ENCODE assay signal across 20 cellular contexts in the genomic region with DNA sequence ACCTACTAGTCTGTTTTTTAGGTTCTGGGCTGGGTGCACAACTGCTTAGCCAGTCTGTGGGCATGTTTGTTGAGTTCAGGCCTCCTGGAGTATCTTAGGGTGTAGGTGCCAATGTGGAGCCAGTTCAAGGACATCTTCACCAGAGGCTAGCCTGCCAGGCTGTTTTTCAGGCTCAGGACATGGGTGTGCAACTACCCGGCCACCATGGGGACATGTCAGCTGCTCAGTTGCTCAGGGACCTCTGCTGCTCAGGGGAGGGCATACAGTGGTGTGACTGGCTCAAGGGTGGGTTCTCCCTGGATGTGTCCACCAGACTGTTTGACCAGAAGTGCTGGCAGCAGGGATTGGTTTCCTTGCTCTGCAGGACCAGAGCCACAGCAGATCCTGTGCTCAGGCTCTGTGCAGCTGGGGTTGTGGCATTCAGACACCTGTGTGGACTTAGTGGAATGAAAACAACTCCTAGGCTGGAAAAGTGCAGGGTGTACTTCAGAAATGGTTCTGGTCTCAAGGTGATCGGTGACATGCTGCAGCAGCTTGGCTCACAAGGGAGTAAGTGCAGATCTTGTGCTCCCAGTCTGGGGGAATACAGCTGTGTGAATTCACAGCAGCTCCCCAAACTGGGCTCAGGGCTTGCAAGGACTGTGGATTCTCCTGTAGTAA. TPM values are rescaled to one million over a fixed set of nuclear protein-coding genes. Genes with fewer than 3 reads are reported as not detected.
A peak's percentile ranks its signal among the peaks of the same experiment; 100 is the strongest.
DNase-seq lines count a peak whose midpoint lies in the region; ATAC-seq, FAIRE-seq and TF ChIP-seq lines count a peak whose summit lies in the region.
"Had no signal": no experiment of that assay in that cellular context is flagged by ENCODE, and none has a peak within 500 bp of the region (broad histone marks: within the 10 kb centered on the region; RNA-seq: fewer than 3 reads in every experiment).

No MANE protein-coding gene starts in this region.

- H3K4ac ChIP-seq in IMR-90 (ENCODE audit: low read depth, low read length) = no peak overlapping the region

- peak; percentile 6 for FAIRE-seq in H54 (lab: Jason Lieb, UNC)
- FAIRE-seq: A204.1, G401.6, GM12891, K562 had no signal

- H3K4me2 ChIP-seq in IMR-90 (ENCODE audit: low read depth, low read length) = no peak overlapping the region

- H2AK9ac ChIP-seq in IMR-90 (replicated peaks; ENCODE audit: low read depth, low read length, poor library complexity) = no peak overlapping the region

- no peak for TF ChIP-seq CTCF in IMR-90 (conservative IDR thresholded peaks at IDR 0.05; ENCODE audit: low read depth, low read length)
- no peak for TF ChIP-seq CTCF in endodermal cell (conservative IDR thresholded peaks at IDR 0.05)

- no peak overlapping the region for H3K56ac ChIP-seq in IMR-90 (ENCODE audit: extremely low read depth, insufficient read depth, low read length)

- peak overlapping the region; percentile 66 for H2AFZ ChIP-seq in IMR-90 (replicated peaks; ENCODE audit: low read length, poor library complexity)

- dilution Hi-C loops in IMR-90 (cut with HindIII; ENCODE audit: low sequenced_read_pairs, unreplicated experiment) = no loop called here

- in situ Hi-C loops in IMR-90 (cut with MboI; ENCODE audit: low sequenced_read_pairs) = no loop called here

- H4K5ac ChIP-seq in IMR-90 (ENCODE audit: low read depth, low read length) = no peak overlapping the region

- no peaks in the 10 kb centered on the region for H3K4me1 ChIP-seq in IMR-90 (ENCODE audit: control insufficient read depth, insufficient read depth, low read length)
- H3K4me1 ChIP-seq in endodermal cell (ENCODE audit: control insufficient read depth, insufficient read depth, low read length) = no peaks in the 10 kb centered on the region

- peak overlapping the region; percentile 40 for H3K27ac Mint-ChIP-seq in endodermal cell
- H3K27ac Mint-ChIP-seq in stimulated activated memory B cell treated with anti-CD40 and anti-IgM and Interleukin-4, amounts not matched to agents 10 μg/mL and 1 μg/mL and 100 μg/mL, for 72 hours = no peak overlapping the region
- H3K27ac Mint-ChIP-seq: B cell; CD4-positive, alpha-beta T cell had no signal

- no peak overlapping the region for H3K4me3 ChIP-seq in IMR-90 (ENCODE audit: insufficient read depth, low read depth, low read length)
- no peak overlapping the region for H3K4me3 ChIP-seq in endodermal cell (ENCODE audit: low read length)
- H3K4me3 ChIP-seq: K562 had no signal

- H3K36me3 Mint-ChIP-seq in endodermal cell (ENCODE audit: low read depth) = no peaks in the 10 kb centered on the region
- peaks cover 51% of the 10 kb centered on the region for H3K36me3 Mint-ChIP-seq in stimulated activated memory B cell treated with anti-CD40 and anti-IgM and Interleukin-4, amounts not matched to agents 10 μg/mL and 1 μg/mL and 100 μg/mL, for 72 hours

- peaks cover 6% of the 10 kb centered on the region for H3K4me1 Mint-ChIP-seq in endodermal cell
- H3K4me1 Mint-ChIP-seq in stimulated activated memory B cell treated with anti-CD40 and anti-IgM and Interleukin-4, amounts not matched to agents 10 μg/mL and 1 μg/mL and 100 μg/mL, for 72 hours = peaks cover 35% of the 10 kb centered on the region

- CTCF ChIA-PET in IMR-90 (lab: Yijun Ruan, JAX) = no interaction called here

- no peak overlapping the region for H3K23ac ChIP-seq in IMR-90 (ENCODE audit: low read depth, low read length)

- H3K27ac ChIP-seq in IMR-90 (ENCODE audit: insufficient read depth, low read length) (no peak overlapping the region), endodermal cell (ENCODE audit: low read depth, low read length) (no peak overlapping the region)

- no peak overlapping the region for H3K4me3 Mint-ChIP-seq in endodermal cell
- H3K4me3 Mint-ChIP-seq in stimulated activated memory B cell treated with anti-CD40 and anti-IgM and Interleukin-4, amounts not matched to agents 10 μg/mL and 1 μg/mL and 100 μg/mL, for 72 hours = no peak overlapping the region
- H3K4me3 Mint-ChIP-seq: B cell; CD4-positive, alpha-beta T cell had no signal

- DNase-seq in H54 (ENCODE audit: insufficient read length, low spot score) (no peak), IMR-90 (no peak), endodermal cell (peak; percentile 42), NCI-H146 treated with DMSO at 0.1 percent for 48 hours (lab: John Stamatoyannopoulos, UW; ENCODE audit: unreplicated experiment) (no peak)
- DNase-seq: C1 segment of cervical spinal cord; Calu3; CD4-positive, alpha-beta T cell; DMS 273 treated with DMSO at 0.1 percent for 48 hours; DMS79 treated with DMSO at 0.1 percent for 48 hours; EL; GOT3 had no signal

- no peak overlapping the region for H2AK5ac ChIP-seq in IMR-90 (ENCODE audit: low read depth, low read length)

- H3K36me3 ChIP-seq in IMR-90 (ENCODE audit: control insufficient read depth, insufficient read depth, low read length) (no peaks in the 10 kb centered on the region), endodermal cell (ENCODE audit: control insufficient read depth, insufficient read depth, low read length) (no peaks in the 10 kb centered on the region)

- H2BK5ac ChIP-seq in IMR-90 (ENCODE audit: low read depth, low read length, poor library complexity, severe bottlenecking) = no peak overlapping the region

- H3K27me3 Mint-ChIP-seq in endodermal cell (ENCODE audit: insufficient read depth) = no peaks in the 10 kb centered on the region
- H3K27me3 Mint-ChIP-seq in stimulated activated memory B cell treated with anti-CD40 and anti-IgM and Interleukin-4, amounts not matched to agents 10 μg/mL and 1 μg/mL and 100 μg/mL, for 72 hours = no peaks in the 10 kb centered on the region
- H3K27me3 Mint-ChIP-seq: B cell; CD4-positive, alpha-beta T cell had no signal

- no peak overlapping the region for H3K18ac ChIP-seq in IMR-90 (ENCODE audit: low read depth, low read length)

- no peak overlapping the region for H2BK15ac ChIP-seq in IMR-90 (ENCODE audit: low read depth, low read length)

- POLR2A ChIA-PET in IMR-90 (lab: Charles Lee; ENCODE audit: unreplicated experiment) = no interaction called here

- H4K20me1 ChIP-seq in IMR-90 (ENCODE audit: insufficient read depth, low read length) = peaks cover 5% of the 10 kb centered on the region

- H3K79me1 ChIP-seq in IMR-90 (ENCODE audit: low read depth in 1 of 2, low read length in 2 of 2) = peaks cover 3 to 13% of the 10 kb centered on the region in 2 experiments; a peak in 3 of 4 replicates

- no peaks in the 10 kb centered on the region for H3K9me3 ChIP-seq in IMR-90 (ENCODE audit: control insufficient read depth, insufficient read depth, low read length)
- H3K9me3 ChIP-seq in endodermal cell (ENCODE audit: control insufficient read depth, low read length) = no peaks in the 10 kb centered on the region

- H4K91ac ChIP-seq in IMR-90 (ENCODE audit: insufficient read depth, low read depth, low read length) = no peak overlapping the region

- H2BK120ac ChIP-seq in IMR-90 (ENCODE audit: low read depth, low read length) = no peak overlapping the region

- intact Hi-C loops in IMR-90 (cut with micrococcal nuclease) = no loop called here

- H3K9me1 ChIP-seq in IMR-90 (ENCODE audit: insufficient read depth, low read length) = no peaks in the 10 kb centered on the region

- H3K14ac ChIP-seq in IMR-90 (replicated peaks; ENCODE audit: low read depth, low read length) = no peak overlapping the region; the same call in 1 of the 2 replicates

- 86% methylated on average over 1 of the region's 2 CpGs; no CpG with 5 or more reads in 1 of the 2 experiments for WGBS in IMR-90 (ENCODE audit: extremely low coverage in 2 of 2, insufficient read length in 1 of 2), 2 experiments
- 93 to 100% methylated on average over 1 to 2 of the region's 2 CpGs for WGBS in endodermal cell (ENCODE audit: insufficient coverage in 1 of 2, insufficient read length in 1 of 2), 2 experiments

- BruUV-seq in IMR-90 (replicated peaks; lab: Mats Ljungman, UMichigan) = no TSS peak

- no peak for TF ChIP-seq RAD21 in IMR-90 (IDR thresholded peaks at IDR 0.05; ENCODE audit: low read length)

- H3K9ac ChIP-seq in IMR-90 (ENCODE audit: low read depth, low read length) (no peak overlapping the region), endodermal cell (ENCODE audit: extremely low read depth, low read length, poor library complexity, severe bottlenecking) (no peak overlapping the region)

- no peaks in the 10 kb centered on the region for H3K9me3 Mint-ChIP-seq in endodermal cell
- H3K9me3 Mint-ChIP-seq in stimulated activated memory B cell treated with anti-CD40 and anti-IgM and Interleukin-4, amounts not matched to agents 10 μg/mL and 1 μg/mL and 100 μg/mL, for 72 hours = peaks cover 27% of the 10 kb centered on the region

- ATAC-seq in IMR-90 (ENCODE audit: low read depth) = no peak
- ATAC-seq in stimulated activated memory B cell treated with anti-CD40 and anti-IgM and Interleukin-4, amounts not matched to agents 10 μg/mL and 1 μg/mL and 100 μg/mL, for 72 hours = peak; percentile 34
- no peak for ATAC-seq in GM19328 (IDR thresholded peaks at IDR 0.05; ENCODE audit: unreplicated experiment)
- ATAC-seq in HG02885 (IDR thresholded peaks at IDR 0.05; ENCODE audit: poor library complexity, unreplicated experiment) = no peak
- ATAC-seq: HCT116, K562 had no signal

- no peak overlapping the region for H2BK20ac ChIP-seq in IMR-90 (ENCODE audit: low read depth, low read length)

- H3K27me3 ChIP-seq in IMR-90 (ENCODE audit: control insufficient read depth, insufficient read depth, low read length) (no peaks in the 10 kb centered on the region), endodermal cell (ENCODE audit: control insufficient read depth, insufficient read depth, low read length, poor library complexity, severe bottlenecking) (no peaks in the 10 kb centered on the region)

- TF ChIP-seq POLR2A in H54 (IDR thresholded peaks at IDR 0.05; ENCODE audit: low read depth, low read length) = no peak
- TF ChIP-seq POLR2A in IMR-90 (IDR thresholded peaks at IDR 0.05; ENCODE audit: low read depth, low read length) = no peak

- no peak overlapping the region for H4K8ac ChIP-seq in IMR-90 (ENCODE audit: low read depth in 2 of 2, low read length in 2 of 2)

TF ChIP-seq in IMR-90, 13 proteins besides CTCF, POLR2A, EP300 and RAD21 (continues in another document):
- TF ChIP-seq, protein P1, sequence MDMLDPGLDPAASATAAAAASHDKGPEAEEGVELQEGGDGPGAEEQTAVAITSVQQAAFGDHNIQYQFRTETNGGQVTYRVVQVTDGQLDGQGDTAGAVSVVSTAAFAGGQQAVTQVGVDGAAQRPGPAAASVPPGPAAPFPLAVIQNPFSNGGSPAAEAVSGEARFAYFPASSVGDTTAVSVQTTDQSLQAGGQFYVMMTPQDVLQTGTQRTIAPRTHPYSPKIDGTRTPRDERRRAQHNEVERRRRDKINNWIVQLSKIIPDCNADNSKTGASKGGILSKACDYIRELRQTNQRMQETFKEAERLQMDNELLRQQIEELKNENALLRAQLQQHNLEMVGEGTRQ (IDR thresholded peaks at IDR 0.05; ENCODE audit: low read depth, low read length) = no peak
- TF ChIP-seq MAZ (IDR thresholded peaks at IDR 0.05; ENCODE audit: borderline replicate concordance, low read depth, low read length) (no peak), SMC3 (IDR thresholded peaks at IDR 0.05; ENCODE audit: low read depth, low read length) (no peak)

RNA-seq across cellular contexts. Expression of a gene that starts 44.8 kb away (rescaled TPM):
- 15.4 and 29.7 TPM in 2 replicates for total RNA-seq in IMR-90 (2012; rRNA removed)
- 7.4 and 8.8 TPM in 2 replicates for polyA plus RNA-seq in IMR-90 (2012; rRNA removed)
- 1.2 and 2.2 TPM in 2 replicates for polyA plus RNA-seq in IMR-90 (2012; cell fraction: cytosol; rRNA removed)
- 0.75 and 5.3 TPM in 2 replicates for polyA plus RNA-seq in IMR-90 (2012; cell fraction: nucleus; rRNA removed; ENCODE audit: low replicate concordance)
- total RNA-seq in endodermal cell = 10 to 100 TPM; 45.0 to 46.1 TPM
- polyA plus RNA-seq in endodermal cell (2013, experiment 1 of 2) = 22.3 TPM
- 20.5 TPM for polyA plus RNA-seq in endodermal cell (2013, experiment 2 of 2)
